In the genomic region with DNA sequence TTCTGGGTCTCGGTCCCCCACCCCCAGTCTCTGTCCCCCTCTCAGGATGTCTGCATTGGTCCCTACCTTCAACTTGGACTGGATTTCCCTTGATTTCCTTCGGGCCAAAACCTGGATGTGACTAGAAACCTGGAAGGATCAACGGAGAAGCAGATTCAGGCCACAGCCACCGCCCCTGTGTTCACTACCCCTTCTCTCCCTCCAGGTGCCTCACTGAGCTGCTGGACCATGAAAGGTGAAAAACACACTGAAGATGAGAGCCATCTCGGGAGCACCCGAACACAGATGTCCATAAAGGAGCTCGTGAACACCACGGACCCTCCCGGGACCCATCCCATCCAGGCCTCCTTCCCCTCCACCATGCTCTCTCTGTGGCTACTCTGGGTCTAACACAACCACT, we compare ENCODE assay signal across 29 cellular contexts. TPM values are rescaled to one million over a fixed set of nuclear protein-coding genes. Genes with fewer than 3 reads are reported as not detected.
DNase-seq lines count a peak whose midpoint lies in the region; ATAC-seq, FAIRE-seq and TF ChIP-seq lines count a peak whose summit lies in the region.
"Had no signal": no experiment of that assay in that cellular context is flagged by ENCODE, and none has a peak within 500 bp of the region (broad histone marks: within the 10 kb centered on the region; RNA-seq: fewer than 3 reads in every experiment).

No MANE protein-coding gene starts in this region.

- H3K27ac Mint-ChIP-seq in astrocyte (ENCODE audit: unreplicated experiment) (no peak overlapping the region), nephron (peak overlapping the region; percentile 37 to 91 (median 78))
- H3K27ac Mint-ChIP-seq: activated CD4-positive, alpha-beta memory T cell treated with anti-CD3 and anti-CD28 coated beads, Interleukin-2, amount 10 ng/mL, durations not matched to agents 7 days and 5 days; natural killer cell had no signal

- peaks cover 51% of the 10 kb centered on the region for H3K79me2 ChIP-seq in astrocyte (ENCODE audit: insufficient read depth, low read length)

- DNase-seq in heart left ventricle (no peak), left ventricle myocardium superior (no peak), astrocyte (ENCODE audit: low read depth) (no peak), uterus (no peak), DMS 273 (lab: John Stamatoyannopoulos, UW; ENCODE audit: unreplicated experiment) (no peak), superior temporal gyrus (ENCODE audit: extremely low spot score) (no peak)
- DNase-seq: activated CD4-positive, alpha-beta memory T cell treated with anti-CD3 and anti-CD28 coated beads, Interleukin-2, amount 10 ng/mL, durations not matched to agents 7 days and 5 days; HFFc6; MG63; natural killer cell; NCI-H1694 treated with DMSO at 0.1 percent for 48 hours; NCI-H2227 treated with DMSO at 0.1 percent for 48 hours; NCI-H774; PC-9; psoas muscle; stimulated activated CD4-positive, alpha-beta T cell treated with anti-CD3 and anti-CD28 coated beads, Interleukin-2, amount 100 ng/mL, for 48 hours; T-helper 2 cell; WERI-Rb-1 had no signal

- TF ChIP-seq POLR2A in heart left ventricle (IDR thresholded peaks at IDR 0.05) = no peak
- TF ChIP-seq POLR2A in uterus (IDR thresholded peaks at IDR 0.05) = no peak

- FAIRE-seq in astrocyte (lab: Jason Lieb, UNC) = no peak
- FAIRE-seq: A204.1, frontal cortex had no signal

- no peak overlapping the region for H2AFZ ChIP-seq in astrocyte (ENCODE audit: low read depth, low read length)
- H2AFZ ChIP-seq: PC-9 had no signal

- intact Hi-C loops in heart left ventricle (cut with DNase I) (no loop called here), left ventricle myocardium superior (cut with micrococcal nuclease) (no loop called here), uterus (cut with DNase I; ENCODE audit: low total_unique reads) (no loop called here)

- 73 to 82% (median 77%) methylated on average over 9 of the region's 9 CpGs for WGBS in heart left ventricle, 4 donors

- peaks cover 14% of the 10 kb centered on the region for H3K4me1 Mint-ChIP-seq in astrocyte (ENCODE audit: low read depth, unreplicated experiment)
- peaks cover 23% of the 10 kb centered on the region for H3K4me1 Mint-ChIP-seq in nephron

- H3K27me3 ChIP-seq in heart left ventricle = peaks cover 0 to 8% (median 0%) of the 10 kb centered on the region in 9 donors
- no peaks in the 10 kb centered on the region for H3K27me3 ChIP-seq in astrocyte (ENCODE audit: insufficient read depth, low read length)
- H3K27me3 ChIP-seq in uterus = no peaks in the 10 kb centered on the region
- H3K27me3 ChIP-seq: MG63 had no signal

- H3K4me3 Mint-ChIP-seq in astrocyte (ENCODE audit: unreplicated experiment) (peak overlapping the region; percentile 16), nephron (peak overlapping the region; percentile 32 to 67 (median 59))
- H3K4me3 Mint-ChIP-seq: activated CD4-positive, alpha-beta memory T cell treated with anti-CD3 and anti-CD28 coated beads, Interleukin-2, amount 10 ng/mL, durations not matched to agents 7 days and 5 days; HFFc6; natural killer cell had no signal

- no peak overlapping the region for H3K4me2 ChIP-seq in astrocyte (ENCODE audit: low read length)
- H3K4me2 ChIP-seq: PC-9 had no signal

- H3K27ac ChIP-seq in heart left ventricle (peak overlapping the region in 7 of 12 donors; percentile 3 to 68 (median 54)), astrocyte (ENCODE audit: low read depth, low read length) (no peak overlapping the region), uterus (peak overlapping the region; percentile 22 to 55)
- H3K27ac ChIP-seq: PC-9, psoas muscle, WERI-Rb-1 had no signal

- H3K9me3 ChIP-seq in heart left ventricle (no peaks in the 10 kb centered on the region), astrocyte (ENCODE audit: insufficient read depth, low read depth, low read length) (no peaks in the 10 kb centered on the region), uterus (no peaks in the 10 kb centered on the region)
- H3K9me3 ChIP-seq: MG63, psoas muscle had no signal

- H3K9me3 Mint-ChIP-seq in astrocyte (ENCODE audit: unreplicated experiment) = no peaks in the 10 kb centered on the region
- H3K9me3 Mint-ChIP-seq in nephron = no peaks in the 10 kb centered on the region
- H3K9me3 Mint-ChIP-seq: activated CD4-positive, alpha-beta memory T cell treated with anti-CD3 and anti-CD28 coated beads, Interleukin-2, amount 10 ng/mL, durations not matched to agents 7 days and 5 days; HFFc6; natural killer cell had no signal

- no peak overlapping the region for H3K9ac ChIP-seq in astrocyte (ENCODE audit: low read length)

- ATAC-seq in heart left ventricle (no peak), left ventricle myocardium superior (no peak)
- no peak for ATAC-seq in activated CD4-positive, CD25-positive, alpha-beta regulatory T cell treated with anti-CD3 and anti-CD28 coated beads, Interleukin-2, amount 50 U/mL, for 24 hours
- ATAC-seq: natural killer cell, psoas muscle had no signal

- H3K27me3 Mint-ChIP-seq in astrocyte (ENCODE audit: low read depth, unreplicated experiment) = no peaks in the 10 kb centered on the region
- peaks cover 3% of the 10 kb centered on the region for H3K27me3 Mint-ChIP-seq in nephron (ENCODE audit: low read depth)

- peaks cover 42% of the 10 kb centered on the region for H4K20me1 ChIP-seq in astrocyte (ENCODE audit: insufficient read depth, low read length)

- TF ChIP-seq CTCF in heart left ventricle (IDR thresholded peaks at IDR 0.05) = no peak
- TF ChIP-seq CTCF in astrocyte (IDR thresholded peaks at IDR 0.05; ENCODE audit: insufficient read depth, low read depth, low read length) = no peak
- no peak for TF ChIP-seq CTCF in nephron (IDR thresholded peaks at IDR 0.05; ENCODE audit: unreplicated experiment in 3 of 3)
- no peak for TF ChIP-seq CTCF in uterus (IDR thresholded peaks at IDR 0.05)

- H3K4me1 ChIP-seq in heart left ventricle (peaks cover 0 to 29% (median 14%) of the 10 kb centered on the region in 12 donors), astrocyte (ENCODE audit: insufficient read depth, low read length) (peaks cover 13% of the 10 kb centered on the region), uterus (no peaks in the 10 kb centered on the region)
- H3K4me1 ChIP-seq: psoas muscle had no signal

- H3K36me3 Mint-ChIP-seq in astrocyte (ENCODE audit: low read depth, unreplicated experiment) (peaks cover 20% of the 10 kb centered on the region), nephron (ENCODE audit: low read depth) (peaks cover 69% of the 10 kb centered on the region)
- H3K36me3 Mint-ChIP-seq: natural killer cell had no signal

- H3K4me3 ChIP-seq in heart left ventricle (no peak overlapping the region), astrocyte (ENCODE audit: insufficient read depth, low read depth, low read length) (no peak overlapping the region), uterus (no peak overlapping the region)
- H3K4me3 ChIP-seq: MG63, PC-9, skin epidermis had no signal

- H3K36me3 ChIP-seq in heart left ventricle (peaks cover 0 to 63% (median 43%) of the 10 kb centered on the region in 9 donors), astrocyte (ENCODE audit: insufficient read depth, low read length) (peaks cover 17% of the 10 kb centered on the region), uterus (no peaks in the 10 kb centered on the region)
- H3K36me3 ChIP-seq: MG63 had no signal

RNA-seq across cellular contexts. Expression of a gene that starts 5.0 kb away (rescaled TPM):
- 10 to 100 TPM; 31.1 to 77.2 (median 54.3) TPM for total RNA-seq in heart left ventricle
- 10 to 100 TPM; 44.9 to 52.2 TPM for polyA plus RNA-seq in heart left ventricle
- total RNA-seq in left ventricle myocardium superior = 62.7 TPM
- total RNA-seq in astrocyte = 46.5 and 58.2 TPM in 2 replicates
- 10 to 100 TPM; 21.8 to 83.2 (median 48.5) TPM for total RNA-seq in uterus
- total RNA-seq: activated CD4-positive, alpha-beta memory T cell treated with anti-CD3 and anti-CD28 coated beads, Interleukin-2, amount 10 ng/mL, durations not matched to agents 7 days and 5 days; natural killer cell had no signal

RNA-seq across cellular contexts. Expression of a gene that starts 6.5 kb away (rescaled TPM):
- total RNA-seq in heart left ventricle (under 1 TPM in 1 of 9 donors, not detected in 8; 0.51 TPM), left ventricle myocardium superior (not detected), astrocyte (0.89 and 1.1 TPM in 2 replicates), uterus (1 to 10 TPM in 1 of 4 donors, not detected in 3; 1.3 TPM)
- polyA plus RNA-seq in heart left ventricle = under 1 TPM in 1 of 2 donors, not detected in 1; 0.24 TPM
- total RNA-seq: activated CD4-positive, alpha-beta memory T cell treated with anti-CD3 and anti-CD28 coated beads, Interleukin-2, amount 10 ng/mL, durations not matched to agents 7 days and 5 days; cardiac septum; HFFc6; mesenteric fat pad; natural killer cell; PC-9; psoas muscle; urinary bladder had no signal

RNA-seq across cellular contexts. Expression of a gene that starts 22.0 kb away (rescaled TPM):
- total RNA-seq in heart left ventricle (10 to 100 TPM in 2 of 9 donors, 1 to 10 TPM in 7; 1.4 to 45.2 (median 4.2) TPM), left ventricle myocardium superior (6.5 TPM), astrocyte (0.20 TPM in 1 of 2 replicates, not detected in the other), uterus (10 to 100 TPM in 1 of 4 donors, 1 to 10 TPM in 3; 4.4 to 11.0 (median 7.8) TPM)
- polyA plus RNA-seq in heart left ventricle = 1 to 10 TPM; 3.3 to 3.9 TPM
- total RNA-seq: HFFc6, PC-9, SK-MEL-5 had no signal
- polyA plus RNA-seq: BJ had no signal

RNA-seq across cellular contexts. Expression of a gene that starts 30.9 kb away (rescaled TPM):
- total RNA-seq in heart left ventricle (not detected), left ventricle myocardium superior (not detected), astrocyte (not detected in 2 replicates), uterus (under 1 TPM in 1 of 4 donors, not detected in 3; 0.55 TPM)
- not detected for polyA plus RNA-seq in heart left ventricle
- total RNA-seq: cardiac septum, frontal cortex, HFFc6, mesenteric fat pad, psoas muscle, SK-MEL-5, urinary bladder had no signal
- polyA plus RNA-seq: BJ, esophagus, psoas muscle, urinary bladder had no signal

RNA-seq across cellular contexts. Expression of a gene that starts 32.2 kb away (rescaled TPM):
- 1 to 10 TPM in 1 of 9 donors, under 1 TPM in 8; 0.27 to 1.3 (median 0.40) TPM for total RNA-seq in heart left ventricle
- polyA plus RNA-seq in heart left ventricle = under 1 TPM; 0.33 to 0.53 TPM
- total RNA-seq in left ventricle myocardium superior = 1.1 TPM
- total RNA-seq in astrocyte = 2.8 and 4.6 TPM in 2 replicates
- total RNA-seq in uterus = 1 to 10 TPM in 1 of 4 donors, under 1 TPM in 2, not detected in 1; 0.55 to 7.5 (median 0.88) TPM
- total RNA-seq: frontal cortex had no signal
